8 cellular contexts compared by ENCODE assay signal in genomic region chr2:45009303-45009927, GRCh38. TPM values are rescaled to one million over a fixed set of nuclear protein-coding genes. Genes with fewer than 3 reads are reported as not detected.
A peak's percentile ranks its signal among the peaks of the same experiment; 100 is the strongest.
DNase-seq lines count a peak whose midpoint lies in the region; ATAC-seq and TF ChIP-seq lines count a peak whose summit lies in the region.

Gene SIX2 (minus strand): TSS chr2:45009452. CDS start chr2:45009110, 342 bp downstream.

- ATAC-seq in psoas muscle (peak; percentile 84 to 90 (median 86)), HG02623 (IDR thresholded peaks at IDR 0.05; ENCODE audit: unreplicated experiment) (no peak), GM19397 (IDR thresholded peaks at IDR 0.05; ENCODE audit: unreplicated experiment) (no peak)

- no peaks in the 10 kb centered on the region for H3K9me3 ChIP-seq in psoas muscle

- peaks cover 0 to 18% of the 10 kb centered on the region in 2 donors for H3K36me3 ChIP-seq in psoas muscle (ENCODE audit: insufficient read depth in 1 of 2, low read depth in 1 of 2)

- 0 to 1% (median 1%) methylated on average over 50 to 61 of the region's 61 CpGs for WGBS in psoas muscle, 3 donors

- H3K4me1 ChIP-seq in psoas muscle: peaks cover 32% of the 10 kb centered on the region

- DNase-seq in AG08396 (ENCODE audit: low spot score) (peak; percentile 96), GOT3 (lab: John Stamatoyannopoulos, UW) (peak; percentile 92), NCI-H226 (peak; percentile 98), astrocyte of the spinal cord (ENCODE audit: low read depth, low spot score) (peak; percentile 97), hepatic stellate cell (ENCODE audit: low spot score) (peak; percentile 93), psoas muscle (peak; percentile 95 to 98)

- peak within 1 kb of the TSS; percentile 42 for H3K4me3 ChIP-seq in astrocyte of the spinal cord (ENCODE audit: low read depth, low read length)
- peak within 1 kb of the TSS; percentile 87 for H3K4me3 ChIP-seq in psoas muscle

- H3K27ac ChIP-seq in psoas muscle: peak within 1 kb of the TSS; percentile 92

- intact Hi-C loops in psoas muscle (cut with DNase I): no loop called here

- TF ChIP-seq CTCF in astrocyte of the spinal cord (IDR thresholded peaks at IDR 0.05; ENCODE audit: low read depth, low read length): no peak
- TF ChIP-seq CTCF in psoas muscle (IDR thresholded peaks at IDR 0.05): no peak

- in situ Hi-C loops in astrocyte of the spinal cord (cut with HindIII; ENCODE audit: low sequenced_read_pairs): no loop called here

- no peaks in the 10 kb centered on the region for H3K27me3 ChIP-seq in psoas muscle (ENCODE audit: insufficient read depth in 3 of 3, low read length in 2 of 3)

RNA-seq across cellular contexts. Expression of gene SIX2, which starts in this region (rescaled TPM):
- total RNA-seq in psoas muscle: 10 to 100 TPM; 16.6 to 31.4 (median 29.3) TPM
- 10 to 100 TPM; 27.3 to 50.8 (median 36.2) TPM for polyA plus RNA-seq in psoas muscle

Comparison
In these comparisons a context has a peak if more than half of its experiments do, and no peak if none do; other contexts are left out.
1. ATAC-seq: peak in psoas muscle (4 of 4); none in HG02623 (single experiment) and GM19397 (single experiment).
2. Peak in every context shown above with its lines, with median percentiles within 50 percentile points of each other: DNase-seq.